19 cellular contexts compared by ENCODE assay signal in genomic region chr6:113328886-113329381, GRCh38.
A peak's percentile ranks its signal among the peaks of the same experiment; 100 is the strongest.
DNase-seq lines count a peak whose midpoint lies in the region; ATAC-seq and TF ChIP-seq lines count a peak whose summit lies in the region.
"Had no signal": no experiment of that assay in that cellular context is flagged by ENCODE, and none has a peak within 500 bp of the region (broad histone marks: within the 10 kb centered on the region; RNA-seq: fewer than 3 reads in every experiment).

No MANE protein-coding gene starts in this region.

- H3K27me3 ChIP-seq in right atrium auricular region (no peaks in the 10 kb centered on the region), Caco-2 (replicated peaks; ENCODE audit: control insufficient read depth, insufficient read depth, low read length) (no peaks in the 10 kb centered on the region)

- no TSS peak for BruUV-seq in Caco-2 (replicated peaks; lab: Mats Ljungman, UMichigan)

- ATAC-seq in Right ventricle myocardium inferior = peak; percentile 81
- no peak for ATAC-seq in HG03442 (IDR thresholded peaks at IDR 0.05; ENCODE audit: unreplicated experiment)
- no peak for ATAC-seq in activated naive CD4-positive, alpha-beta T cell treated with anti-CD3 and anti-CD28 coated beads, Interleukin-2, amount 50 U/mL, for 72 hours
- ATAC-seq: activated T-helper 17 cell treated with anti-CD3 and anti-CD28 coated beads, Interleukin-2, amount 50 U/mL, for 72 hours; naive thymus-derived CD4-positive, alpha-beta T cell; sciatic nerve had no signal

- DNase-seq in Right ventricle myocardium inferior (ENCODE audit: missing footprints) (no peak), right atrium auricular region (ENCODE audit: low spot score) (no peak), fibroblast of the aortic adventitia (ENCODE audit: low read depth) (peak; percentile 69), myocyte (ENCODE audit: low read depth) (peak; percentile 70), NCI-H1092 (lab: John Stamatoyannopoulos, UW) (no peak), Caco-2 (no peak)
- DNase-seq in activated naive CD4-positive, alpha-beta T cell treated with anti-CD3 and anti-CD28 coated beads, Interleukin-2, amount 50 U/mL, for 72 hours (ENCODE audit: low spot score in 2 of 2) = no peak
- DNase-seq: activated CD8-positive, alpha-beta memory T cell treated with anti-CD3 and anti-CD28 coated beads for 24 hours; CD4-positive, CD25-positive, alpha-beta regulatory T cell; GOT3; naive thymus-derived CD4-positive, alpha-beta T cell; NCI-H2029; NCI-H69; stimulated activated CD4-positive, alpha-beta T cell treated with anti-CD3 and anti-CD28 coated beads, Interleukin-2, amount 100 ng/mL, for 48 hours had no signal

- POLR2A ChIA-PET in Caco-2 (lab: Charles Lee) = no interaction called here

- peaks cover 7% of the 10 kb centered on the region for H3K4me1 Mint-ChIP-seq in Caco-2 (ENCODE audit: low read depth, unreplicated experiment)
- H3K4me1 Mint-ChIP-seq: activated T-helper 17 cell treated with anti-CD3 and anti-CD28 coated beads, Interleukin-2, amount 50 U/mL, for 72 hours; naive thymus-derived CD4-positive, alpha-beta T cell had no signal

- H3K36me3 ChIP-seq in right atrium auricular region = no peaks in the 10 kb centered on the region
- no peaks in the 10 kb centered on the region for H3K36me3 ChIP-seq in Caco-2 (ENCODE audit: control insufficient read depth, insufficient read depth, low read length)

- no peak overlapping the region for H3K4me3 Mint-ChIP-seq in Caco-2 (ENCODE audit: unreplicated experiment)
- H3K4me3 Mint-ChIP-seq: activated T-helper 17 cell treated with anti-CD3 and anti-CD28 coated beads, Interleukin-2, amount 50 U/mL, for 72 hours; CD4-positive, CD25-positive, alpha-beta regulatory T cell; dendritic cell treated with granulocyte-macrophage colony-stimulating factor and Interleukin-4, amounts not matched to agents 40 ng/mL and 50 ng/mL, for 4 days; naive thymus-derived CD4-positive, alpha-beta T cell had no signal

- H3K4me3 ChIP-seq in right atrium auricular region (no peak overlapping the region), fibroblast of the aortic adventitia (ENCODE audit: low read depth, low read length) (no peak overlapping the region), Caco-2 (ENCODE audit: low read depth, low read length) (no peak overlapping the region)

- TF ChIP-seq CTCF in right atrium auricular region (IDR thresholded peaks at IDR 0.05) (no peak), fibroblast of the aortic adventitia (IDR thresholded peaks at IDR 0.05; ENCODE audit: insufficient read depth, low read length) (no peak), Caco-2 (IDR thresholded peaks at IDR 0.05; ENCODE audit: insufficient read depth in 1 of 2, low read depth in 1 of 2, low read length in 1 of 2, severe bottlenecking in 1 of 2, unreplicated experiment in 1 of 2) (no peak)

- no peaks in the 10 kb centered on the region for H3K4me1 ChIP-seq in right atrium auricular region
- H3K4me1 ChIP-seq in Caco-2 = no peaks in the 10 kb centered on the region

- H3K27me3 Mint-ChIP-seq in Caco-2 (ENCODE audit: insufficient read depth, unreplicated experiment) = no peaks in the 10 kb centered on the region
- H3K27me3 Mint-ChIP-seq: activated T-helper 17 cell treated with anti-CD3 and anti-CD28 coated beads, Interleukin-2, amount 50 U/mL, for 72 hours; CD4-positive, CD25-positive, alpha-beta regulatory T cell had no signal

- intact Hi-C loops in Right ventricle myocardium inferior (cut with DNase I) = no loop called here
- intact Hi-C loops in Caco-2 (cut with micrococcal nuclease; ENCODE audit: unreplicated experiment) = no loop called here

- H3K36me3 Mint-ChIP-seq in Caco-2 (ENCODE audit: insufficient read depth, unreplicated experiment) = no peaks in the 10 kb centered on the region
- no peaks in the 10 kb centered on the region for H3K36me3 Mint-ChIP-seq in activated naive CD4-positive, alpha-beta T cell treated with anti-CD3 and anti-CD28 coated beads, Interleukin-2, amount 50 U/mL, for 72 hours
- H3K36me3 Mint-ChIP-seq: CD4-positive, CD25-positive, alpha-beta regulatory T cell; naive thymus-derived CD4-positive, alpha-beta T cell had no signal

- no peak overlapping the region for H3K27ac ChIP-seq in right atrium auricular region
- H3K27ac ChIP-seq: epithelial cell of prostate had no signal

- peaks cover 11% of the 10 kb centered on the region for H3K9me3 Mint-ChIP-seq in Caco-2 (ENCODE audit: unreplicated experiment)
- H3K9me3 Mint-ChIP-seq in activated naive CD4-positive, alpha-beta T cell treated with anti-CD3 and anti-CD28 coated beads, Interleukin-2, amount 50 U/mL, for 72 hours = peaks cover 0 to 6% of the 10 kb centered on the region in 2 donors
- H3K9me3 Mint-ChIP-seq: activated T-helper 17 cell treated with anti-CD3 and anti-CD28 coated beads, Interleukin-2, amount 50 U/mL, for 72 hours; dendritic cell treated with granulocyte-macrophage colony-stimulating factor and Interleukin-4, amounts not matched to agents 40 ng/mL and 50 ng/mL, for 4 days had no signal

- CTCF ChIA-PET in Caco-2 (lab: Charles Lee) = no interaction called here

- H3K9me3 ChIP-seq in right atrium auricular region = no peaks in the 10 kb centered on the region
- no peaks in the 10 kb centered on the region for H3K9me3 ChIP-seq in Caco-2

- H3K27ac Mint-ChIP-seq in Caco-2 (ENCODE audit: unreplicated experiment) = no peak overlapping the region
- H3K27ac Mint-ChIP-seq in activated naive CD4-positive, alpha-beta T cell treated with anti-CD3 and anti-CD28 coated beads, Interleukin-2, amount 50 U/mL, for 72 hours = no peak overlapping the region
- H3K27ac Mint-ChIP-seq: activated T-helper 17 cell treated with anti-CD3 and anti-CD28 coated beads, Interleukin-2, amount 50 U/mL, for 72 hours; CD4-positive, CD25-positive, alpha-beta regulatory T cell; dendritic cell treated with granulocyte-macrophage colony-stimulating factor and Interleukin-4, amounts not matched to agents 40 ng/mL and 50 ng/mL, for 4 days; naive thymus-derived CD4-positive, alpha-beta T cell had no signal

Comparison
In these comparisons a context has a peak if more than half of its experiments do, and no peak if none do; other contexts are left out.
1. DNase-seq: peak in fibroblast of the aortic adventitia (single experiment) and myocyte (single experiment); none in Right ventricle myocardium inferior (single experiment), right atrium auricular region (single experiment), NCI-H1092 (single experiment), Caco-2 (0 of 2) and activated naive CD4-positive, alpha-beta T cell treated with anti-CD3 and anti-CD28 coated beads, Interleukin-2, amount 50 U/mL, for 72 hours (0 of 2).